1 cellular context compared by ENCODE assay signal in the genomic region with DNA sequence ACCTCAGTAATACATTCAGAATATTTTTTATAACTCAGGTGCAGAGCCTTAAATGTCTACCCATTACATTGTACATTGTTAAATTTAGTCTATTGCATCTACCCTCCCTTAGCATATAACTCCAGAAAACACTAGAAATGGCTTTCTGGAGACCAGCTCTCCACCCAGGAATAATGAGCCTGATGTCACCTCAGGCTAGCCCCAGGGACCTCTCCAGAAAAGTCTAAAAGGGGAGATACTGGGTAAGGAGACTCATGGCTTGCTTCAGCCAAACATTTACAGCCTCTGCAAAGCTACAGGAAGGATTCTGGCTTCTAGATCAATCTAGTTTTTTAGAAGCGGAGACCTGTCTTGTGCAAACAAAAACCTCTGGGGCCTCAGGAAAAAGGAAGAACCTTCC.
A peak's percentile ranks its signal among the peaks of the same experiment; 100 is the strongest.
TF ChIP-seq lines count a peak whose summit lies in the region.

No MANE protein-coding gene starts in this region.

TF ChIP-seq in K562, 482 proteins besides CTCF, POLR2A, EP300 and RAD21:
- peak in 1 of 2 experiments; percentile 96; a peak in 2 of 4 replicates for TF ChIP-seq ARNT (IDR thresholded peaks at IDR 0.05)
- TF ChIP-seq ZNF707 (CRISPR knock-in tag; conservative IDR thresholded peaks at IDR 0.05): no peak
